1 cellular context compared by ENCODE assay signal in genomic region chr1:8115031-8115768, GRCh38.
TF ChIP-seq lines count a peak whose summit lies in the region.

No MANE protein-coding gene starts in this region.

TF ChIP-seq in A549, 52 proteins besides CTCF, POLR2A, EP300 and RAD21 (continued from another document):
- TF ChIP-seq, protein P1, sequence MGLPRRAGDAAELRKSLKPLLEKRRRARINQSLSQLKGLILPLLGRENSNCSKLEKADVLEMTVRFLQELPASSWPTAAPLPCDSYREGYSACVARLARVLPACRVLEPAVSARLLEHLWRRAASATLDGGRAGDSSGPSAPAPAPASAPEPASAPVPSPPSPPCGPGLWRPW (IDR thresholded peaks at IDR 0.05): no peak
- TF ChIP-seq ZSCAN20 (CRISPR knock-in tag; IDR thresholded peaks at IDR 0.05) (no peak), CBX2 (IDR thresholded peaks at IDR 0.05; ENCODE audit: borderline replicate concordance, low read depth) (no peak), MAX (IDR thresholded peaks at IDR 0.05) (no peak), ZNF302 (CRISPR knock-in tag; IDR thresholded peaks at IDR 0.05) (no peak), ZC3H11A (IDR thresholded peaks at IDR 0.05) (no peak), HOXA7 (CRISPR knock-in tag; IDR thresholded peaks at IDR 0.05) (no peak), PHF8 (IDR thresholded peaks at IDR 0.05; ENCODE audit: borderline replicate concordance, low read depth) (no peak), NPAS2 (CRISPR knock-in tag; IDR thresholded peaks at IDR 0.05; ENCODE audit: borderline replicate concordance) (no peak)
